In the genomic region with DNA sequence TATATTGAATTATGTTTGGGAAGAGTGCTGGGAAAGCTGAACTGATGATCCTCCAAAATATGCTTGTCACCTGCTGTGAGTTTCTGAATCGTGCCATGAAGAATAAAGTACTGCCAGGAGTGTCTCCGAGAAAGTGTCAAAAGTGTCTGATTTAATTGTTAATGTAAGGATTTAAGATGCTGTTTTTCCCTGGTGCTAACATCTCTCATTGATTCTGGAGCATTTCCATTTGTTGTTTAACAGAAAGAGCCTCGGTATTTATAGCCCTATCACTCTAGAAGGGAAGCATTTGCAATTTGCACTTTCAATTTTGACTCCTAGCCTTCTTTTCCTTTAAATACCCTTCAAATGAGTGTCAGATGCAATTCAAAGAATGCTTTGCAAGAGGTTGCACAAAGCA, we compare ENCODE assay signal across 17 cellular contexts.
"Had no signal": no experiment of that assay in that cellular context is flagged by ENCODE, and none has a peak within 500 bp of the region (broad histone marks: within the 10 kb centered on the region; RNA-seq: fewer than 3 reads in every experiment).

No MANE protein-coding gene starts in this region.

- H3K36me3 ChIP-seq: esophagus muscularis mucosa, gastrocnemius medialis, heart right ventricle, right lobe of liver had no signal

- H3K27me3 Mint-ChIP-seq: dendritic cell treated with granulocyte-macrophage colony-stimulating factor and Interleukin-4, amounts not matched to agents 40 ng/mL and 50 ng/mL, for 4 days; effector memory CD8-positive, alpha-beta T cell had no signal

- H3K36me3 Mint-ChIP-seq: natural killer cell had no signal

- H3K27ac ChIP-seq: epithelial cell of prostate, esophagus muscularis mucosa, gastrocnemius medialis, heart right ventricle, psoas muscle, right lobe of liver had no signal

- FAIRE-seq: colon, urothelium cell line had no signal

- H3K27me3 ChIP-seq: esophagus muscularis mucosa, gastrocnemius medialis, heart right ventricle, right lobe of liver had no signal

- H3K4me1 ChIP-seq: esophagus muscularis mucosa, gastrocnemius medialis, psoas muscle, right lobe of liver had no signal

- H3K27ac Mint-ChIP-seq: dendritic cell treated with granulocyte-macrophage colony-stimulating factor and Interleukin-4, amounts not matched to agents 40 ng/mL and 50 ng/mL, for 4 days; effector memory CD8-positive, alpha-beta T cell; natural killer cell had no signal

- H3K4me3 ChIP-seq: esophagus muscularis mucosa, gastrocnemius medialis, heart right ventricle, mucosa of descending colon, psoas muscle, right lobe of liver had no signal

- H3K4me3 Mint-ChIP-seq: dendritic cell treated with granulocyte-macrophage colony-stimulating factor and Interleukin-4, amounts not matched to agents 40 ng/mL and 50 ng/mL, for 4 days; effector memory CD8-positive, alpha-beta T cell; natural killer cell had no signal

- H3K9me3 ChIP-seq: gastrocnemius medialis had no signal

- H3K4me1 Mint-ChIP-seq: natural killer cell had no signal

- DNase-seq: effector memory CD8-positive, alpha-beta T cell; gastrocnemius medialis; heart right ventricle; islet precursor cell; mammary epithelial cell; mucosa of descending colon; natural killer cell; occipital lobe; psoas muscle; retina; right lobe of liver; stimulated activated naive CD4-positive, alpha-beta T cell had no signal
